ENCODE assay signal across 21 cellular contexts in the genomic region with DNA sequence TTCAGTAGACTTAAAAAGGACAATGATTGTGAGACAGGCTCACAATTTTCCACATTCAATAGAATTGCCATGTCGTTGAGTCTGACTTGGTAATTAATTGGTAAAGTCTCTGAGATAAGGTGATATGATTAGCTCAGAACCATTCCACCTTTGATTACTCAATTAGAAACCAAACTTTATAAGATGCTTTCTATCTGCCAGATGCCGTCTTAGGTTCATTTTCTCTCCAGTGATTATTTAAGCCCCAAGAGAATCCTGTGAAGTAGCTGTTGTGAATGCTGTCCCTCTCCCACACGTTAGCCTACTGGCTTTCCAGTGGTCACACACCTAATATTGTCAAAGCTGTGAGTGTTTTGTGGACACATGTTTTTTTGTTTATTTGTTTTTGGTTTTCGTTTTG.
"Had no signal": no experiment of that assay in that cellular context is flagged by ENCODE, and none has a peak within 500 bp of the region (broad histone marks: within the 10 kb centered on the region; RNA-seq: fewer than 3 reads in every experiment).

No MANE protein-coding gene starts in this region.

- H3K4me1 ChIP-seq: adrenal gland, breast epithelium, colonic mucosa had no signal

- H3K4me2 ChIP-seq: PC-9 had no signal

- H3K27ac ChIP-seq: adrenal gland, breast epithelium, colonic mucosa, PC-9 had no signal

- H3K27me3 ChIP-seq: adrenal gland, breast epithelium, colonic mucosa, MG63 had no signal

- H3K36me3 ChIP-seq: adrenal gland, breast epithelium, colonic mucosa, MG63 had no signal

- H3K9me3 ChIP-seq: adrenal gland, breast epithelium, colonic mucosa, MG63 had no signal

- DNase-seq: activated CD4-positive, alpha-beta memory T cell treated with anti-CD3 and anti-CD28 coated beads, Interleukin-2, amount 10 ng/mL, durations not matched to agents 7 days and 5 days; activated CD4-positive, alpha-beta T cell treated with anti-CD3 and anti-CD28 coated beads, Interleukin-2, amount 50 U/mL, for 1 hour; activated CD4-positive, CD25-positive, alpha-beta regulatory T cell; activated naive CD4-positive, alpha-beta T cell treated with anti-CD3 and anti-CD28 coated beads, Interleukin-2, amount 50 U/mL, for 16 hours; activated naive CD8-positive, alpha-beta T cell treated with anti-CD3 and anti-CD28 coated beads, Interleukin-2, amount 10 ng/mL, durations not matched to agents 7 days and 5 days; activated T-cell treated with anti-CD3 and anti-CD28 coated beads for 4 hours; activated T-cell treated with anti-CD3 and anti-CD28 coated beads, Interleukin-2, amount 50 U/mL, for 72 hours; adrenal gland; anterior cingulate cortex; caudate nucleus; colonic mucosa; MG63; MV-4-11; NCI-H187; NK-92 treated with Interleukin-12 subunit alpha and Interleukin-12 subunit beta, amount 100 ng/mL, for 24 hours; PC-9; T-cell; T-helper 2 cell; T1000 had no signal

- ATAC-seq: activated T-cell treated with anti-CD3 and anti-CD28 coated beads, Interleukin-2, amount 50 U/mL, for 72 hours; T-cell had no signal

- H3K4me3 ChIP-seq: adrenal gland, breast epithelium, colonic mucosa, MG63, PC-9 had no signal

- H2AFZ ChIP-seq: PC-9 had no signal

- FAIRE-seq: TTC549 had no signal
